Comparison of ENCODE assay signal across 8 cellular contexts in genomic region chr20:45415822-45416637, GRCh38. TPM values are rescaled to one million over a fixed set of nuclear protein-coding genes. Genes with fewer than 3 reads are reported as not detected.
DNase-seq lines count a peak whose midpoint lies in the region; ATAC-seq and TF ChIP-seq lines count a peak whose summit lies in the region.

Gene PIGT (plus strand): TSS chr20:45416141. CDS start chr20:45416157, 16 bp downstream.

- no peaks in the 10 kb centered on the region for H3K9me3 Mint-ChIP-seq in GM23338
- H3K9me3 Mint-ChIP-seq in activated T-helper 2 cell treated with anti-CD3 and anti-CD28 coated beads, Interferon-gamma antibody, Interleukin-2, Interleukin-4, amounts not matched to agents 10 μg/mL and 5 μg/mL and 100 μg/mL, durations not matched to agents 14 hours and 24 hours and 36 hours: no peaks in the 10 kb centered on the region
- H3K9me3 Mint-ChIP-seq in nephron: no peaks in the 10 kb centered on the region

- DNase-seq in EH (ENCODE audit: low read depth) (peak; percentile 87), GM23338 (ENCODE audit: low spot score) (peak; percentile 93), LNCaP clone FGC (ENCODE audit: low read depth) (no peak), fibroblast of pulmonary artery (ENCODE audit: low read depth) (peak; percentile 81)
- DNase-seq in activated T-helper 2 cell treated with anti-CD3 and anti-CD28 coated beads, Interferon-gamma antibody, Interleukin-2, Interleukin-4, amounts not matched to agents 10 μg/mL and 5 μg/mL and 100 μg/mL, durations not matched to agents 14 hours and 24 hours and 36 hours (ENCODE audit: low spot score): peak; percentile 86
- DNase-seq in stimulated activated naive CD8-positive, alpha-beta T cell treated with anti-CD3 and anti-CD28 coated beads, Interleukin-15, Interleukin-2, amounts not matched to agents 100 U/mL and 50 U/mL, for 24 hours: peak; percentile 88

- H3K4me3 ChIP-seq in GM23338: peak within 1 kb of the TSS; percentile 81
- H3K4me3 ChIP-seq in LNCaP clone FGC (ENCODE audit: low read depth, low read length): peak within 1 kb of the TSS; percentile 83
- peak within 1 kb of the TSS; percentile 94 for H3K4me3 ChIP-seq in fibroblast of pulmonary artery (replicated peaks; ENCODE audit: low read depth, low read length)

- TF ChIP-seq CTCF in GM23338 (conservative IDR thresholded peaks at IDR 0.05; ENCODE audit: low read depth in 2 of 2): 0 out of 4 replicates have a peak, but pooled peaks of 1 of the 2 experiments have one; percentile 9
- no peak for TF ChIP-seq CTCF in LNCaP clone FGC (IDR thresholded peaks at IDR 0.05; ENCODE audit: control insufficient read depth, extremely low read depth, insufficient read depth)
- TF ChIP-seq CTCF in fibroblast of pulmonary artery (IDR thresholded peaks at IDR 0.05; ENCODE audit: low read length, missing control alignments): no peak
- TF ChIP-seq CTCF in nephron (IDR thresholded peaks at IDR 0.05; ENCODE audit: unreplicated experiment in 3 of 3): no peak

- peaks cover 8% of the 10 kb centered on the region for H3K27me3 Mint-ChIP-seq in GM23338 (ENCODE audit: insufficient read depth, low read depth, poor library complexity)
- H3K27me3 Mint-ChIP-seq in activated T-helper 2 cell treated with anti-CD3 and anti-CD28 coated beads, Interferon-gamma antibody, Interleukin-2, Interleukin-4, amounts not matched to agents 10 μg/mL and 5 μg/mL and 100 μg/mL, durations not matched to agents 14 hours and 24 hours and 36 hours (ENCODE audit: low read depth): no peaks in the 10 kb centered on the region
- no peaks in the 10 kb centered on the region for H3K27me3 Mint-ChIP-seq in nephron (ENCODE audit: low read depth)

- no peak within 1 kb of the TSS for H3K27ac ChIP-seq in GM23338 (ENCODE audit: low read depth)

- H3K9me2 ChIP-seq in GM23338 (ENCODE audit: insufficient read depth): no peaks in the 10 kb centered on the region

- H3K4me3 Mint-ChIP-seq in GM23338 (peak within 1 kb of the TSS; percentile 95), nephron (peak within 1 kb of the TSS; percentile 95 to 98 (median 96))
- H3K4me3 Mint-ChIP-seq in activated T-helper 2 cell treated with anti-CD3 and anti-CD28 coated beads, Interferon-gamma antibody, Interleukin-2, Interleukin-4, amounts not matched to agents 10 μg/mL and 5 μg/mL and 100 μg/mL, durations not matched to agents 14 hours and 24 hours and 36 hours (ENCODE audit: low read depth): peak within 1 kb of the TSS; percentile 92

- H3K79me2 ChIP-seq in GM23338 (replicated peaks; ENCODE audit: insufficient read depth): peaks cover 17% of the 10 kb centered on the region

- H3K27ac Mint-ChIP-seq in GM23338 (peak within 1 kb of the TSS; percentile 89), nephron (peak within 1 kb of the TSS; percentile 78 to 95 (median 84))
- peak within 1 kb of the TSS; percentile 91 for H3K27ac Mint-ChIP-seq in activated T-helper 2 cell treated with anti-CD3 and anti-CD28 coated beads, Interferon-gamma antibody, Interleukin-2, Interleukin-4, amounts not matched to agents 10 μg/mL and 5 μg/mL and 100 μg/mL, durations not matched to agents 14 hours and 24 hours and 36 hours

- peak within 1 kb of the TSS; percentile 92 for H2AFZ ChIP-seq in GM23338

- H3K4me2 ChIP-seq in GM23338: peak within 1 kb of the TSS; percentile 91

- no peaks in the 10 kb centered on the region for H3K27me3 ChIP-seq in GM23338 (ENCODE audit: insufficient read depth)

- intact Hi-C loops in activated T-helper 2 cell treated with anti-CD3 and anti-CD28 coated beads, Interferon-gamma antibody, Interleukin-2, Interleukin-4, amounts not matched to agents 10 μg/mL and 5 μg/mL and 100 μg/mL, durations not matched to agents 14 hours and 24 hours and 36 hours (cut with micrococcal nuclease): loop anchor here (2.0 kb wide), 2 partner anchors 43 to 53 kb away; partner anchors contain the start of gene SYS1

- H3K36me3 ChIP-seq in GM23338 (ENCODE audit: insufficient read depth): no peaks in the 10 kb centered on the region

- H3K4me1 ChIP-seq in GM23338 (ENCODE audit: insufficient read depth): peaks cover 8% of the 10 kb centered on the region; the same call in 1 of the 2 replicates

- peaks cover 26% of the 10 kb centered on the region for H3K36me3 Mint-ChIP-seq in GM23338 (ENCODE audit: low read depth)
- peaks cover 28% of the 10 kb centered on the region for H3K36me3 Mint-ChIP-seq in activated T-helper 2 cell treated with anti-CD3 and anti-CD28 coated beads, Interferon-gamma antibody, Interleukin-2, Interleukin-4, amounts not matched to agents 10 μg/mL and 5 μg/mL and 100 μg/mL, durations not matched to agents 14 hours and 24 hours and 36 hours (ENCODE audit: low read depth)
- H3K36me3 Mint-ChIP-seq in nephron (ENCODE audit: low read depth): peaks cover 14% of the 10 kb centered on the region

- peaks cover 9% of the 10 kb centered on the region for H3K4me1 Mint-ChIP-seq in GM23338
- H3K4me1 Mint-ChIP-seq in activated T-helper 2 cell treated with anti-CD3 and anti-CD28 coated beads, Interferon-gamma antibody, Interleukin-2, Interleukin-4, amounts not matched to agents 10 μg/mL and 5 μg/mL and 100 μg/mL, durations not matched to agents 14 hours and 24 hours and 36 hours (ENCODE audit: low read depth): peaks cover 31% of the 10 kb centered on the region
- H3K4me1 Mint-ChIP-seq in nephron: peaks cover 21% of the 10 kb centered on the region

- peak; percentile 87 for TF ChIP-seq POLR2A in Raji (IDR thresholded peaks at IDR 0.05; ENCODE audit: insufficient read depth, low read depth, low read length)

- H4K20me1 ChIP-seq in GM23338 (replicated peaks; ENCODE audit: insufficient read depth): peaks cover 11% of the 10 kb centered on the region; the same call in 1 of the 2 replicates

- H3F3A ChIP-seq in GM23338 (replicated peaks; ENCODE audit: low read depth): no peaks in the 10 kb centered on the region

- ATAC-seq in GM23338: peak; percentile 98
- ATAC-seq in stimulated activated naive CD8-positive, alpha-beta T cell treated with anti-CD3 and anti-CD28 coated beads, Interleukin-15, Interleukin-2, amounts not matched to agents 100 U/mL and 50 U/mL, for 24 hours: peak; percentile 89

TF ChIP-seq in GM23338, 12 proteins besides CTCF, POLR2A, EP300 and RAD21:
- TF ChIP-seq STAT1 (IDR thresholded peaks at IDR 0.05; ENCODE audit: unreplicated experiment) (no peak), NANOG (IDR thresholded peaks at IDR 0.05; ENCODE audit: borderline replicate concordance) (peak; percentile 20; the same call in 1 of the 2 replicates), ETS1 (IDR thresholded peaks at IDR 0.05) (peak; percentile 84), CREB1 (CRISPR knock-in tag; IDR thresholded peaks at IDR 0.05; ENCODE audit: low read depth) (peak; percentile 82), ZNF114 (CRISPR knock-in tag; IDR thresholded peaks at IDR 0.05) (no peak), POLR2AphosphoS5 (IDR thresholded peaks at IDR 0.05; ENCODE audit: low read depth) (peak; percentile 81)

RNA-seq across cellular contexts. Expression of gene PIGT, which starts in this region (rescaled TPM):
- 55.5 and 63.1 TPM in 2 replicates for total RNA-seq in GM23338 (2014; rRNA removed; shearing (Covaris generic))
- polyA plus RNA-seq in GM23338 (2016; fragmentation: Nextera tagmentation; extraction: Ambion mirVana): 48.2 and 48.4 TPM in 2 replicates
- 72.5 and 72.7 TPM in 2 replicates for total RNA-seq in activated T-helper 2 cell treated with anti-CD3 and anti-CD28 coated beads, Interferon-gamma antibody, Interleukin-2, Interleukin-4, amounts not matched to agents 10 μg/mL and 5 μg/mL and 100 μg/mL, durations not matched to agents 14 hours and 24 hours and 36 hours
